Comparison of ENCODE assay signal across 8 cellular contexts in genomic region chr22:37484115-37485005, GRCh38. TPM values are rescaled to one million over a fixed set of nuclear protein-coding genes. Genes with fewer than 3 reads are reported as not detected.
A peak's percentile ranks its signal among the peaks of the same experiment; 100 is the strongest.
DNase-seq lines count a peak whose midpoint lies in the region; ATAC-seq, FAIRE-seq and TF ChIP-seq lines count a peak whose summit lies in the region.

No MANE protein-coding gene starts in this region.

- peak overlapping the region; percentile 55 to 97 (median 84) for H3K27ac ChIP-seq in heart left ventricle

- H3K27me3 ChIP-seq in heart left ventricle: peaks cover 0 to 15% (median 0%) of the 10 kb centered on the region in 9 donors

- no peak overlapping the region for H3K27ac Mint-ChIP-seq in HFFc6

- H3K9me3 Mint-ChIP-seq in HFFc6: no peaks in the 10 kb centered on the region

- H3K36me3 Mint-ChIP-seq in HFFc6 (ENCODE audit: low read depth): no peaks in the 10 kb centered on the region

- peaks cover 22% of the 10 kb centered on the region for H3K4me1 Mint-ChIP-seq in HFFc6 (ENCODE audit: low read depth)

- intact Hi-C loops in heart left ventricle (cut with DNase I): loop anchor here in 2 of 10 donors (5.0 kb wide), 2 partner anchors 33 to 47 kb away; partner anchors contain the start of gene CARD10 (in 1 of the 2)

- 49 to 64% (median 53%) methylated on average over 20 to 35 of the region's 35 CpGs for WGBS in heart left ventricle, 4 donors

- no peak for ATAC-seq in GM18505 (IDR thresholded peaks at IDR 0.05; ENCODE audit: unreplicated experiment)
- ATAC-seq in heart left ventricle: peak; percentile 27 to 82 (median 54)

- peaks cover 0 to 40% (median 17%) of the 10 kb centered on the region in 12 donors for H3K4me1 ChIP-seq in heart left ventricle

- H3K9me3 ChIP-seq in heart left ventricle: no peaks in the 10 kb centered on the region

- peak overlapping the region in 11 of 12 donors; percentile 2 to 77 (median 52) for H3K4me3 ChIP-seq in heart left ventricle

- no peak for TF ChIP-seq CTCF in heart left ventricle (IDR thresholded peaks at IDR 0.05)
- TF ChIP-seq CTCF in HFFc6 (IDR thresholded peaks at IDR 0.05): no peak

- FAIRE-seq in H54 (lab: Jason Lieb, UNC): no peak

- peaks cover 26% of the 10 kb centered on the region for H3K27me3 Mint-ChIP-seq in HFFc6 (ENCODE audit: insufficient read depth)

- no peak overlapping the region for H3K4me3 Mint-ChIP-seq in HFFc6

- DNase-seq in NCI-H2171 (lab: John Stamatoyannopoulos, UW) (peak; percentile 41), activated T-cell treated with anti-CD3 and anti-CD28 coated beads for 4 hours (peak; percentile 55), heart left ventricle (peak; percentile 78 to 89 (median 83)), HFFc6 (no peak), H54 (ENCODE audit: insufficient read length, low spot score) (no peak), cerebellum (ENCODE audit: low spot score) (no peak)
- peak; percentile 61 to 68 for DNase-seq in stimulated activated CD4-positive, alpha-beta T cell treated with anti-CD3 and anti-CD28 coated beads, Interleukin-15, amount 100 ng/mL, for 1 hour (ENCODE audit: low read depth in 1 of 2, low spot score in 1 of 2)

- peaks cover 0 to 11% (median 0%) of the 10 kb centered on the region in 9 donors for H3K36me3 ChIP-seq in heart left ventricle

- TF ChIP-seq POLR2A in GM18505 (IDR thresholded peaks at IDR 0.05; ENCODE audit: borderline replicate concordance, extremely low read depth, insufficient read depth, insufficient read length) (peak; percentile 82), heart left ventricle (IDR thresholded peaks at IDR 0.05) (peak in 1 of 2 donors; percentile 12), H54 (IDR thresholded peaks at IDR 0.05; ENCODE audit: low read depth, low read length) (no peak)

RNA-seq across cellular contexts. Expression of gene MFNG, which starts 1.8 kb away (rescaled TPM):
- total RNA-seq in heart left ventricle (10 to 100 TPM in 4 of 9 donors, 1 to 10 TPM in 5; 5.8 to 25.6 (median 9.6) TPM), cerebellum (5.4 TPM)
- polyA plus RNA-seq in heart left ventricle: 10 to 100 TPM in 1 of 2 donors, 1 to 10 TPM in 1; 7.1 to 16.3 TPM
- total RNA-seq in HFFc6 (2021; fragmentation: NEBNext Ultra II Directional; extraction: Animal tissue kit (Norgen Biotek cat#: 25700)): not detected

RNA-seq across cellular contexts. Expression of gene CARD10, which starts 34.9 kb away (rescaled TPM):
- total RNA-seq in heart left ventricle (10 to 100 TPM in 3 of 9 donors, 1 to 10 TPM in 6; 5.2 to 12.6 (median 8.1) TPM), cerebellum (3.4 TPM)
- 10 to 100 TPM in 1 of 2 donors, 1 to 10 TPM in 1; 7.8 to 13.9 TPM for polyA plus RNA-seq in heart left ventricle
- total RNA-seq in HFFc6 (2021; fragmentation: NEBNext Ultra II Directional; extraction: Animal tissue kit (Norgen Biotek cat#: 25700)): 1 to 10 TPM; 4.4 to 5.6 (median 4.8) TPM

RNA-seq across cellular contexts. Expression of gene ELFN2, which starts 57.1 kb away (rescaled TPM):
- total RNA-seq in heart left ventricle (under 1 TPM in 5 of 9 donors, not detected in 4; 0.02 to 0.72 (median 0.06) TPM), cerebellum (5.7 TPM)
- polyA plus RNA-seq in heart left ventricle: under 1 TPM; 0.01 to 0.04 TPM
- total RNA-seq in HFFc6 (2021; fragmentation: NEBNext Ultra II Directional; extraction: Animal tissue kit (Norgen Biotek cat#: 25700)): 1 to 10 TPM; 1.2 to 5.8 (median 1.4) TPM

Comparison
In these comparisons a context has a peak if more than half of its experiments do, and no peak if none do; other contexts are left out.
1. DNase-seq: peak in NCI-H2171 (single experiment), activated T-cell treated with anti-CD3 and anti-CD28 coated beads for 4 hours (single experiment), heart left ventricle (5 of 5) and stimulated activated CD4-positive, alpha-beta T cell treated with anti-CD3 and anti-CD28 coated beads, Interleukin-15, amount 100 ng/mL, for 1 hour (2 of 2); none in HFFc6 (single experiment), H54 (single experiment) and cerebellum (single experiment).